ENCODE assay signal across 8 cellular contexts in the genomic region with DNA sequence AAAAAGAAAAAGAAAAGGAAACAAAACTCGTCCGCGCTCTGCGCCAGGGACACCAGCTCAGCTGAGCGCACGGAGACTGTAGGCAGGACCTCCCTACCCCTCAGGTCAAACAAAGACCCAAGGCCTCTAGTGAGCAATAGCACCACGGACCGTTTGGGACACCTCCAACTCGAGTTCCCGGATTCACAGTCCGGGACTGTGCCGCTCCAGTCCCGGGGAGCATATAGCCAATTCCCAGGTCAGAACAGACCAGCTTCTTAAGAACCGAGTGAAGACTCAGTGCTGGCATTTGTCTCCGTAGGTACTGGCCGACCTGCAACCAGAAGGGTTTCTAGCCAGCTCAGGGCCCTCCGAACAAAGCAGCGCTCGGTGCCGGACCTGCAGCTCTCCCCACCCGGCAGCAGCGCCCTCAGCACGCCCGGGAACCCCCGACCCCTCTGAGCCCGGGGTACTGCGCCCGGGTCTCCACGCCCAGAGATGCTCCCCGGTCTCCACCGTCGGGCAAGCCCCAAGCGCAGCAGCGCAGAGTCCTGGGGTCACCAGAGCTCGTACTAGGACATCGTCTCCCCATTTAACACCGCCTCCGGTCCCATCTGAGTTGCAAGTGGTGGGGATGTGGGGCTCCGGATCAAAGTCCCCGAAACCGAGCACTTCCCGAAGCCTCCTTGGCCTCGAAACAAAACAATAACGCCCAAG. TPM values are rescaled to one million over a fixed set of nuclear protein-coding genes. Genes with fewer than 3 reads are reported as not detected.
DNase-seq lines count a peak whose midpoint lies in the region; TF ChIP-seq lines count a peak whose summit lies in the region.

No MANE protein-coding gene starts in this region.

- peak overlapping the region; percentile 87 for H2BK5ac ChIP-seq in neuronal stem cell (ENCODE audit: low read length)

- H3K9me3 ChIP-seq in neuronal stem cell (replicated peaks in 1 of 2; ENCODE audit: control insufficient read depth in 2 of 2, insufficient read depth in 1 of 2, low read depth in 1 of 2, low read length in 2 of 2): no peaks in the 10 kb centered on the region

- peaks cover 12% of the 10 kb centered on the region for H3K27me3 Mint-ChIP-seq in glutamatergic neuron (ENCODE audit: unreplicated experiment)

- H2BK12ac ChIP-seq in neuronal stem cell (ENCODE audit: low read length): no peak overlapping the region

- peak overlapping the region; percentile 98 for H3K18ac ChIP-seq in neuronal stem cell (ENCODE audit: low read length)

- peak overlapping the region; percentile 88 for H2AFZ ChIP-seq in neuronal stem cell (ENCODE audit: low read length)

- H2BK120ac ChIP-seq in neuronal stem cell (ENCODE audit: low read depth, low read length): peak overlapping the region; percentile 84

- DNase-seq in DMS79 treated with DMSO at 0.1 percent for 48 hours (lab: John Stamatoyannopoulos, UW) (peak; percentile 28), DMS79 (lab: John Stamatoyannopoulos, UW) (no peak), NCI-H526 treated with DMSO at 0.1 percent for 48 hours (lab: John Stamatoyannopoulos, UW) (peak; percentile 40), glutamatergic neuron (peak; percentile 32), neuronal stem cell (ENCODE audit: low spot score) (peak; percentile 55), NCI-H146 (lab: John Stamatoyannopoulos, UW) (no peak), NCI-H774 (lab: John Stamatoyannopoulos, UW) (no peak)
- DNase-seq in activated naive CD4-positive, alpha-beta T cell treated with anti-CD3 and anti-CD28 coated beads, Interleukin-2, amount 50 U/mL, for 16 hours: peak; percentile 31

- H3K36me3 ChIP-seq in neuronal stem cell (replicated peaks in 1 of 2; ENCODE audit: control insufficient read depth in 2 of 2, insufficient read depth in 2 of 2, low read length in 2 of 2): peaks cover 0 to 8% of the 10 kb centered on the region in 2 donors

- H3K4me1 ChIP-seq in neuronal stem cell (ENCODE audit: control insufficient read depth in 2 of 2, insufficient read depth in 1 of 2, low read depth in 1 of 2, low read length in 2 of 2): peaks cover 2 to 10% of the 10 kb centered on the region in 2 donors

- peak overlapping the region; percentile 66 for H3K27ac ChIP-seq in neuronal stem cell (replicated peaks; ENCODE audit: low read length)

- peak overlapping the region; percentile 70 for H3K4me2 ChIP-seq in neuronal stem cell (ENCODE audit: insufficient read depth, low read length, poor library complexity, severe bottlenecking)

- WGBS in neuronal stem cell (ENCODE audit: extremely low coverage in 2 of 2, insufficient read length in 2 of 2, insufficient replicate concordance in 1 of 2), 2 donors: no CpG with 5 or more reads among the region's 44 CpGs

- H3K9ac ChIP-seq in neuronal stem cell (ENCODE audit: low read depth, low read length, poor library complexity): peak overlapping the region; percentile 96

- peak overlapping the region; percentile 88 for H2BK15ac ChIP-seq in neuronal stem cell (ENCODE audit: low read length)

- no peak for TF ChIP-seq CTCF in glutamatergic neuron (IDR thresholded peaks at IDR 0.05; ENCODE audit: partially characterized antibody, unreplicated experiment)

- H3K36me3 Mint-ChIP-seq in glutamatergic neuron (ENCODE audit: unreplicated experiment): no peaks in the 10 kb centered on the region

- H3K4me3 ChIP-seq in neuronal stem cell (ENCODE audit: low read length in 2 of 2): peak overlapping the region; percentile 83 to 98

- H3K4ac ChIP-seq in neuronal stem cell (ENCODE audit: low read length): peak overlapping the region; percentile 47

- H4K91ac ChIP-seq in neuronal stem cell (ENCODE audit: low read depth, low read length, poor library complexity): no peak overlapping the region

- peak overlapping the region; percentile 56 for H4K8ac ChIP-seq in neuronal stem cell (ENCODE audit: low read depth, low read length)

- H3K14ac ChIP-seq in neuronal stem cell (ENCODE audit: low read length): peak overlapping the region; percentile 31

- peaks cover 27% of the 10 kb centered on the region for H3K9me3 Mint-ChIP-seq in glutamatergic neuron (ENCODE audit: unreplicated experiment)

- H3K27ac Mint-ChIP-seq in glutamatergic neuron (ENCODE audit: unreplicated experiment): peak overlapping the region; percentile 99

- H3K23ac ChIP-seq in neuronal stem cell (ENCODE audit: low read depth, low read length, poor library complexity): peak overlapping the region; percentile 87

- peaks cover 14% of the 10 kb centered on the region for H3K4me1 Mint-ChIP-seq in glutamatergic neuron (ENCODE audit: low read depth, unreplicated experiment)

- H3K79me1 ChIP-seq in neuronal stem cell (ENCODE audit: low read depth, low read length): peaks cover 3% of the 10 kb centered on the region

- peak overlapping the region; percentile 99 for H3K4me3 Mint-ChIP-seq in glutamatergic neuron (ENCODE audit: unreplicated experiment)

- H2AK5ac ChIP-seq in neuronal stem cell (ENCODE audit: low read depth, low read length): peak overlapping the region; percentile 85

- no peaks in the 10 kb centered on the region for H3K27me3 ChIP-seq in neuronal stem cell (ENCODE audit: control insufficient read depth in 3 of 3, insufficient read depth in 3 of 3, low read depth in 1 of 3, low read length in 3 of 3)

RNA-seq across cellular contexts. Expression of a gene that starts 0.6 kb away (rescaled TPM):
- 146 TPM for total RNA-seq in glutamatergic neuron (ENCODE audit: unreplicated experiment)
- polyA plus RNA-seq in neuronal stem cell (2013, experiment 1 of 2): 8.1 TPM
- polyA plus RNA-seq in neuronal stem cell (2013, experiment 2 of 2): 8.2 TPM

Comparison
In these comparisons a context has a peak if more than half of its experiments do, and no peak if none do; other contexts are left out.
1. DNase-seq: peak in DMS79 treated with DMSO at 0.1 percent for 48 hours (single experiment), NCI-H526 treated with DMSO at 0.1 percent for 48 hours (single experiment), activated naive CD4-positive, alpha-beta T cell treated with anti-CD3 and anti-CD28 coated beads, Interleukin-2, amount 50 U/mL, for 16 hours (single experiment), glutamatergic neuron (single experiment) and neuronal stem cell (single experiment); none in DMS79 (single experiment), NCI-H146 (single experiment) and NCI-H774 (single experiment).